1 cellular context compared by ENCODE assay signal in the genomic region with DNA sequence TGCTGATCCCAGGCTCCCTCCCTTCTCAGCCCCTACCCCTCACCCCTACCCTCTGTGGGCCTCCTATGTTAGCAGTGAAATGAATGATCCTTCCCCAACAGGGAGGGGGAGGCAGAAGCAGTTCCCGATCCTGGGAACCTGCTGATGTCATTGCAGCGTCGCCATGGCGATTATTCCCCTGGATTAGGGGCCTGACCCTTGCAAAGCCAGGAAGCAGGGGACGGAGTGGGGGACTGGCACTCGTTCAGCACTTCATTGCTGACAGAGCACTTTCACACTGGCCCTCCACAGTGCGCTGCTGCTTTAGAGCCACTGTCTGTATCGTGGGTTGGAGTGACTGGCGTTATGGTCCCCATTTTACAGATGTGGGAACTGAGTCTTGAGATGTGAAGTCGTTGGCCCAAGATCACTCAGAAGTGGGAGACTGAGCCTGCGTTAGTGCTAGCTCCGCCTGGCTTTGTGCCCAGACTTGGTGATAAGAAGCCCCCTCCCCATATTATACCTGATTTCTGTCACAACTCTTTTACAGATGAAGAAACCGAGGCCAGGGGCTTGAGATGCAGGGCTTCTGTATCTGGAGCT.
TF ChIP-seq lines count a peak whose summit lies in the region.

No MANE protein-coding gene starts in this region.

TF ChIP-seq in SK-N-SH treated with all-trans-retinoic acid at 6 μM for 48 hours, 23 proteins besides CTCF, POLR2A, EP300 and RAD21 (continued from another document):
- TF ChIP-seq, protein P1, sequence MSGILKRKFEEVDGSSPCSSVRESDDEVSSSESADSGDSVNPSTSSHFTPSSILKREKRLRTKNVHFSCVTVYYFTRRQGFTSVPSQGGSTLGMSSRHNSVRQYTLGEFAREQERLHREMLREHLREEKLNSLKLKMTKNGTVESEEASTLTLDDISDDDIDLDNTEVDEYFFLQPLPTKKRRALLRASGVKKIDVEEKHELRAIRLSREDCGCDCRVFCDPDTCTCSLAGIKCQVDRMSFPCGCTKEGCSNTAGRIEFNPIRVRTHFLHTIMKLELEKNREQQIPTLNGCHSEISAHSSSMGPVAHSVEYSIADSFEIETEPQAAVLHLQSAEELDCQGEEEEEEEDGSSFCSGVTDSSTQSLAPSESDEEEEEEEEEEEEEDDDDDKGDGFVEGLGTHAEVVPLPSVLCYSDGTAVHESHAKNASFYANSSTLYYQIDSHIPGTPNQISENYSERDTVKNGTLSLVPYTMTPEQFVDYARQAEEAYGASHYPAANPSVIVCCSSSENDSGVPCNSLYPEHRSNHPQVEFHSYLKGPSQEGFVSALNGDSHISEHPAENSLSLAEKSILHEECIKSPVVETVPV (CRISPR knock-in tag; IDR thresholded peaks at IDR 0.05) = no peak
- TF ChIP-seq ZFP30 (CRISPR knock-in tag; IDR thresholded peaks at IDR 0.05) = no peak
- TF ChIP-seq GLIS3 (CRISPR knock-in tag; IDR thresholded peaks at IDR 0.05) = no peak
TF ChIP-seq in SK-N-SH treated with all-trans-retinoic acid at 6 μM for 48 hours: peak in this region for 0.
